13 cellular contexts compared by ENCODE assay signal in the genomic region with DNA sequence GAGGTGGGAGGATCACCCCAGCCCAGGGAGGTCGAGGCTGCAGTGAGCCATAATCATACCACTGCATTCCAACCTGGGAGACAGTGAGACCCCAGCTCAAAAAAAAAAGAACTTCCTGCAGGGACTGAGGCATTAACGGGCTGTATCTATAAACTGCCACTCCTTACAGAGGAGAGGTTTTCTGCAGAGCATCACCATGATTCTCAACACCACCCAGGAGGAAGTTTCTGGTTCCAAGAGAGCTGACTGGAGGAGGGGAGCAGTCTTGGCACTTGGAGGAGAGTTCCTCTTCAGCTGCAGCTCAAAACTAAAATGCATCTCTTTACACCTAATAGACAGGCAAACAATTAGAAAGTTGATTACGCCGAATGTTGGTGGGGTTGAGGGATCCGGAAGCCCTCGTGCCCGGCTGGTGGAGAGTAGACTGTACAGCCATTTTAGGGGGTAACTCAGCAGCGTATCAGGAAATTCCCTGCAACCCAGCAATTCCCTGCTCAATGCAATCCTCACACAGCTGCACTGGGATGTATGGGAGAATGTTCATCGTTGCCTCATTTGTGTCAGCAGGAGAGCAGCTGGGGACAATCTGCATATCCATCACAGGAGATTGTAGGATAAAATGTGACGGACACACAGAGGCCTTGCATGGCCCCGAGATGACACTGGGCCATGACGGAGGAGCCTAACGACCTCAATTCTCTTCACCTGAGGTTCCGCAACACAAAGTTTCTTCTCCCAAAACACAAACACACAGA. TPM values are rescaled to one million over a fixed set of nuclear protein-coding genes. Genes with fewer than 3 reads are reported as not detected.
DNase-seq lines count a peak whose midpoint lies in the region; TF ChIP-seq lines count a peak whose summit lies in the region.
"Had no signal": no experiment of that assay in that cellular context is flagged by ENCODE, and none has a peak within 500 bp of the region (broad histone marks: within the 10 kb centered on the region; RNA-seq: fewer than 3 reads in every experiment).

No MANE protein-coding gene starts in this region.

- H3K27me3 ChIP-seq in neutrophil: no peaks in the 10 kb centered on the region

- H3K9me3 ChIP-seq in neutrophil: no peaks in the 10 kb centered on the region

- peak overlapping the region; percentile 7 to 9 for H3K4me3 ChIP-seq in neutrophil (ENCODE audit: low read depth in 1 of 2, low read length in 1 of 2)

- no peaks in the 10 kb centered on the region for H3K9me3 Mint-ChIP-seq in CD14-positive monocyte
- H3K9me3 Mint-ChIP-seq in chondrocyte (ENCODE audit: low read depth): no peaks in the 10 kb centered on the region
- H3K9me3 Mint-ChIP-seq: memory B cell; stimulated activated naive B cell treated with anti-CD40 and anti-IgM and Interleukin-4, amounts not matched to agents 10 μg/mL and 1 μg/mL and 100 μg/mL, for 72 hours had no signal

- H3K27ac Mint-ChIP-seq in CD14-positive monocyte: peak overlapping the region; percentile 75 to 89 (median 82)
- peak overlapping the region; percentile 96 for H3K27ac Mint-ChIP-seq in chondrocyte (ENCODE audit: unreplicated experiment)
- H3K27ac Mint-ChIP-seq: memory B cell; stimulated activated naive B cell treated with anti-CD40 and anti-IgM and Interleukin-4, amounts not matched to agents 10 μg/mL and 1 μg/mL and 100 μg/mL, for 72 hours had no signal

- peak overlapping the region; percentile 97 for H3K27ac ChIP-seq in neutrophil

- H3K4me1 Mint-ChIP-seq in CD14-positive monocyte (peaks cover 85% of the 10 kb centered on the region), chondrocyte (ENCODE audit: low read depth) (peaks cover 100% of the 10 kb centered on the region)
- H3K4me1 Mint-ChIP-seq: memory B cell had no signal

- TF ChIP-seq CTCF in CD14-positive monocyte (IDR thresholded peaks at IDR 0.05) (no peak), chondrocyte (IDR thresholded peaks at IDR 0.05) (no peak), neutrophil (IDR thresholded peaks at IDR 0.05) (no peak)

- H3K36me3 Mint-ChIP-seq in CD14-positive monocyte (peaks cover 4 to 23% of the 10 kb centered on the region in 2 donors), chondrocyte (ENCODE audit: low read depth) (peaks cover 11% of the 10 kb centered on the region)
- H3K36me3 Mint-ChIP-seq: memory B cell; stimulated activated naive B cell treated with anti-CD40 and anti-IgM and Interleukin-4, amounts not matched to agents 10 μg/mL and 1 μg/mL and 100 μg/mL, for 72 hours had no signal

- DNase-seq in CD14-positive monocyte (ENCODE audit: low spot score): no peak
- DNase-seq in LHCN-M2 (ENCODE audit: low read depth): peak; percentile 39
- DNase-seq in chondrocyte (ENCODE audit: low spot score): no peak
- no peak for DNase-seq in NCI-H146 (lab: John Stamatoyannopoulos, UW)
- DNase-seq in activated CD8-positive, alpha-beta memory T cell treated with anti-CD3 and anti-CD28 coated beads, Interleukin-2, amount 50 U/mL, for 48 hours: no peak
- no peak for DNase-seq in superior temporal gyrus (ENCODE audit: extremely low spot score)
- DNase-seq in KG1 (lab: John Stamatoyannopoulos, UW): no peak
- DNase-seq: DMS 273 treated with DMSO at 0.1 percent for 48 hours; NCI-H345; SIG-M5; stimulated activated naive B cell treated with anti-CD40 and anti-IgM and Interleukin-4, amounts not matched to agents 10 μg/mL and 1 μg/mL and 100 μg/mL, for 72 hours had no signal

- peaks cover 0 to 2% (median 0%) of the 10 kb centered on the region in 3 donors for H3K27me3 Mint-ChIP-seq in CD14-positive monocyte (ENCODE audit: low read depth in 3 of 3)
- H3K27me3 Mint-ChIP-seq in chondrocyte (ENCODE audit: low read depth): no peaks in the 10 kb centered on the region

- no peaks in the 10 kb centered on the region for H3K36me3 ChIP-seq in neutrophil

- no peak overlapping the region for H3K4me3 Mint-ChIP-seq in CD14-positive monocyte
- H3K4me3 Mint-ChIP-seq in chondrocyte (ENCODE audit: unreplicated experiment): peak overlapping the region; percentile 36
- H3K4me3 Mint-ChIP-seq: memory B cell; stimulated activated naive B cell treated with anti-CD40 and anti-IgM and Interleukin-4, amounts not matched to agents 10 μg/mL and 1 μg/mL and 100 μg/mL, for 72 hours had no signal

- peaks cover 98 to 100% of the 10 kb centered on the region in 2 experiments for H3K4me1 ChIP-seq in neutrophil (ENCODE audit: control insufficient read depth in 1 of 2, insufficient read depth in 1 of 2, low read depth in 1 of 2, low read length in 1 of 2)

- intact Hi-C loops in CD14-positive monocyte (cut with micrococcal nuclease): no loop called here

RNA-seq across cellular contexts. Expression of gene ACTN1, which starts 36.6 kb away (rescaled TPM):
- polyA plus RNA-seq in CD14-positive monocyte: 10 to 100 TPM; 41.4 to 75.0 TPM
- total RNA-seq in LHCN-M2 (2014; rRNA removed): 292 and 318 TPM in 2 replicates
- polyA plus RNA-seq in LHCN-M2 (2012): 584 TPM
- total RNA-seq in chondrocyte: 808 to 1,105 TPM (median 1,102 TPM) in 3 replicates
